In the genomic region with DNA sequence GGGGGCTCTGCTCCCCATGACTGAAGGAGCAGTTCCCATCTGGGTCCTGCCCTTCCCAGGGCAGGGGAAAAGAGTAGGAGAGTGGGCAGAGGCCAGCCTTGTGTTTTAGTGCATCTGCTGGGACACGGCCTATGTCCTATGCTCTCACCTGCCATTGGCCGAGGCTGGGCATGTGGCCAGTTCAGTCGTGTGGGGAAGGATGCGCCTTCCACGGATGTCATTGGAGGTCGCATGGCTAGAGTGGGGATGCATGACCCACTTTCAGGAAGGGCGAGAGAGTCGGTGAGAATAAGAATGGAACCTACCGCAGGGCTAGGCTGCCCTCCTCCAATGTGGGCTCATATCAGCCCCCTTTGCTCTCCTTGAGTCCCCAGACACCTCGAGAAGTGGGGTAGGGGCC, we compare ENCODE assay signal across 1 cellular context.
TF ChIP-seq lines count a peak whose summit lies in the region.

No MANE protein-coding gene starts in this region.

TF ChIP-seq in GM23338, 12 proteins besides CTCF, POLR2A, EP300 and RAD21 (continued from another document):
- TF ChIP-seq ZNF462 (CRISPR knock-in tag; IDR thresholded peaks at IDR 0.05) = no peak
